21 cellular contexts compared by ENCODE assay signal in genomic region chr20:63543733-63544132, GRCh38. TPM values are rescaled to one million over a fixed set of nuclear protein-coding genes. Genes with fewer than 3 reads are reported as not detected.
A peak's percentile ranks its signal among the peaks of the same experiment; 100 is the strongest.
DNase-seq lines count a peak whose midpoint lies in the region; ATAC-seq, FAIRE-seq and TF ChIP-seq lines count a peak whose summit lies in the region.
"Had no signal": no experiment of that assay in that cellular context is flagged by ENCODE, and none has a peak within 500 bp of the region (broad histone marks: within the 10 kb centered on the region; RNA-seq: fewer than 3 reads in every experiment).

No MANE protein-coding gene starts in this region.

- FAIRE-seq in GM12878 (lab: Jason Lieb, UNC) (no peak), urothelium cell line (lab: Jason Lieb, UNC) (peak; percentile 84)
- FAIRE-seq: A204.1, GM19239 had no signal

- H3K36me3 ChIP-seq in GM12878 (ENCODE audit: control insufficient read depth in 2 of 2, insufficient read depth in 2 of 2, low read length in 1 of 2): no peaks in the 10 kb centered on the region

- intact Hi-C loops in natural killer cell (cut with micrococcal nuclease) (no loop called here), GM12878 (cut with micrococcal nuclease; ENCODE audit: unreplicated experiment) (no loop called here)

- no peak for TF ChIP-seq POLR2A in GM12878 (IDR thresholded peaks at IDR 0.05; ENCODE audit: low read depth, low read length)

- H3K4me1 Mint-ChIP-seq in natural killer cell treated with Interleukin-12 subunit alpha and Interleukin-12 subunit beta and Interleukin-15 and Interleukin-18, amount 100 ng/mL, for 72 hours (ENCODE audit: low read depth in 2 of 2): peaks cover 3 to 5% of the 10 kb centered on the region in 2 donors
- H3K4me1 Mint-ChIP-seq in natural killer cell: no peaks in the 10 kb centered on the region

- no peak overlapping the region for H3K4me3 ChIP-seq in GM12878
- H3K4me3 ChIP-seq: GM23338 had no signal

- no peak overlapping the region for H3K9ac ChIP-seq in GM12878 (ENCODE audit: control insufficient read depth, insufficient read depth, low read length)

- TF ChIP-seq CTCF in natural killer cell (IDR thresholded peaks at IDR 0.05) (no peak), GM12878 (IDR thresholded peaks at IDR 0.05 in 2 of 3, conservative IDR thresholded peaks at IDR 0.05 in 1 of 3; ENCODE audit: control insufficient read depth in 2 of 3, extremely low read depth in 1 of 3, insufficient read depth in 1 of 3, low read depth in 3 of 3, low read length in 3 of 3) (no peak)

- in situ Hi-C loops in GM12878 (cut with MboI): no loop called here
- in situ Hi-C loops in G401 (cut with HindIII; ENCODE audit: low sequenced_read_pairs): no loop called here

- no peaks in the 10 kb centered on the region for H3K36me3 Mint-ChIP-seq in natural killer cell treated with Interleukin-12 subunit alpha and Interleukin-12 subunit beta and Interleukin-15 and Interleukin-18, amount 100 ng/mL, for 72 hours
- H3K36me3 Mint-ChIP-seq in natural killer cell: no peaks in the 10 kb centered on the region

- RAD21 ChIA-PET in GM12878 (lab: Charles Lee; ENCODE audit: unreplicated experiment): interaction anchor here (1.2 to 1.6 kb wide), 2 partner anchors 9 to 19 kb away, joined by 3 to 4 read pairs; no protein-coding TSS in a partner anchor

- WGBS in GM12878 (ENCODE audit: insufficient coverage, insufficient replicate concordance, low lambda C conversion rate, missing lambda C conversion rate): 52% methylated on average over 6 of the region's 6 CpGs

- no peak for TF ChIP-seq EP300 in GM12878 (IDR thresholded peaks at IDR 0.05; ENCODE audit: borderline replicate concordance in 1 of 2, control insufficient read depth in 1 of 2, low read depth in 2 of 2, low read length in 2 of 2)

- ATAC-seq in natural killer cell treated with Interleukin-12 subunit alpha and Interleukin-12 subunit beta and Interleukin-15 and Interleukin-18, amount 100 ng/mL, for 72 hours: no peak
- ATAC-seq in natural killer cell: no peak
- ATAC-seq in GM12878: no peak
- ATAC-seq: GM23338 had no signal

- no peak overlapping the region for H2AFZ ChIP-seq in GM12878 (ENCODE audit: control insufficient read depth, low read depth, low read length)
- H2AFZ ChIP-seq: GM23338 had no signal

- no TSS peak for BruUV-seq in GM12878 (replicated peaks; lab: Mats Ljungman, UMichigan)

- no peaks in the 10 kb centered on the region for H4K20me1 ChIP-seq in GM12878 (ENCODE audit: control insufficient read depth, insufficient read depth)

- no peak overlapping the region for H3K4me2 ChIP-seq in GM12878 (ENCODE audit: control insufficient read depth, insufficient read depth)
- H3K4me2 ChIP-seq: GM23338 had no signal

- no peak overlapping the region for H3K27ac ChIP-seq in GM12878 (ENCODE audit: control insufficient read depth, insufficient read depth)

- H3K9me3 Mint-ChIP-seq in natural killer cell treated with Interleukin-12 subunit alpha and Interleukin-12 subunit beta and Interleukin-15 and Interleukin-18, amount 100 ng/mL, for 72 hours: no peaks in the 10 kb centered on the region
- no peaks in the 10 kb centered on the region for H3K9me3 Mint-ChIP-seq in natural killer cell
- H3K9me3 Mint-ChIP-seq: CD4-positive, alpha-beta T cell; GM23338 had no signal

- peaks cover 13% of the 10 kb centered on the region; the same call in 1 of the 2 replicates for H3K4me1 ChIP-seq in GM12878 (ENCODE audit: control insufficient read depth, insufficient read depth, low read length)

- H3K79me2 ChIP-seq in GM12878 (ENCODE audit: control insufficient read depth, insufficient read depth, low read length): no peaks in the 10 kb centered on the region

- peak overlapping the region; percentile 8 for H3K4me3 Mint-ChIP-seq in natural killer cell treated with Interleukin-12 subunit alpha and Interleukin-12 subunit beta and Interleukin-15 and Interleukin-18, amount 100 ng/mL, for 72 hours
- no peak overlapping the region for H3K4me3 Mint-ChIP-seq in natural killer cell
- H3K4me3 Mint-ChIP-seq: CD4-positive, alpha-beta T cell; GM23338 had no signal

- no peaks in the 10 kb centered on the region for H3K27me3 ChIP-seq in GM12878 (replicated peaks in 1 of 2; ENCODE audit: control insufficient read depth in 2 of 2, insufficient read depth in 2 of 2, low read length in 1 of 2)

- SMC1A ChIA-PET in GM12878 (lab: Charles Lee; ENCODE audit: uncharacterized antibody, unreplicated experiment): no interaction called here

- H3K27me3 Mint-ChIP-seq in natural killer cell treated with Interleukin-12 subunit alpha and Interleukin-12 subunit beta and Interleukin-15 and Interleukin-18, amount 100 ng/mL, for 72 hours: peaks cover 5 to 7% of the 10 kb centered on the region in 2 donors
- peaks cover 0 to 2% of the 10 kb centered on the region in 2 donors for H3K27me3 Mint-ChIP-seq in natural killer cell (ENCODE audit: low read depth in 2 of 2)
- H3K27me3 Mint-ChIP-seq: CD4-positive, alpha-beta T cell had no signal

- POLR2A ChIA-PET in GM12878 (lab: Charles Lee): interaction anchor here (1.1 to 1.5 kb wide), 3 partner anchors 8 to 98 kb away, joined by 3 read pairs; partner anchors contain the start of gene PPDPF

- CTCF ChIA-PET in GM12878 (lab: Yijun Ruan, JAX): interaction anchor here (1.3 kb wide), 1 partner anchor 9 kb away, joined by 9 read pairs; no protein-coding TSS in a partner anchor

- H3K9me3 ChIP-seq in GM12878 (replicated peaks; ENCODE audit: control insufficient read depth, insufficient read depth, low read length): no peaks in the 10 kb centered on the region
- H3K9me3 ChIP-seq: Caco-2 had no signal

- peak overlapping the region in 1 of 2 donors; percentile 10 for H3K27ac Mint-ChIP-seq in natural killer cell treated with Interleukin-12 subunit alpha and Interleukin-12 subunit beta and Interleukin-15 and Interleukin-18, amount 100 ng/mL, for 72 hours
- H3K27ac Mint-ChIP-seq in natural killer cell: no peak overlapping the region
- H3K27ac Mint-ChIP-seq: CD4-positive, alpha-beta T cell; GM23338 had no signal

- no peak for TF ChIP-seq RAD21 in GM12878 (IDR thresholded peaks at IDR 0.05; ENCODE audit: insufficient read depth, low read depth, low read length)

- DNase-seq in natural killer cell treated with Interleukin-12 subunit alpha and Interleukin-12 subunit beta and Interleukin-15 and Interleukin-18, amount 100 ng/mL, for 72 hours (ENCODE audit: low spot score): no peak
- DNase-seq in natural killer cell (no peak), GM12878 (ENCODE audit: low read depth, low spot score) (no peak), urothelium cell line (ENCODE audit: low spot score) (no peak), G401 (ENCODE audit: low spot score) (no peak), globus pallidus (ENCODE audit: low spot score) (no peak)
- DNase-seq: Caco-2; CD4-positive, alpha-beta T cell; GDM1; HCEC 1CT; KG1; MV-4-11; NCI-H1417; NCI-H187 treated with DMSO at 0.1 percent for 48 hours; NCI-H226; NCI-H524; NCI-H82 had no signal

RNA-seq across cellular contexts. Expression of gene SRMS, which starts 3.8 kb away (rescaled TPM):
- total RNA-seq in natural killer cell treated with Interleukin-12 subunit alpha and Interleukin-12 subunit beta and Interleukin-15 and Interleukin-18, amount 100 ng/mL, for 72 hours: not detected
- under 1 TPM in 2 of 3 donors, not detected in 1; 0.16 to 0.23 TPM for total RNA-seq in natural killer cell
- not detected in 2 replicates for total RNA-seq in GM12878 (2013; cell fraction: nucleolus; rRNA removed)
- not detected in 2 replicates for total RNA-seq in GM12878 (2014; rRNA removed)
- not detected in 2 replicates for total RNA-seq in GM12878 (2014; rRNA removed; fragmentation: Illumina TruSeq; extraction: Trizol)
- total RNA-seq in GM12878 (2021): not detected in 2 replicates
- polyA plus RNA-seq in GM12878 (2011; ENCODE audit: low read depth): not detected
- polyA plus RNA-seq in GM12878 (2011; rRNA removed): 0.07 TPM in 1 of 2 replicates, not detected in the other
- 0.07 and 0.15 TPM in 2 replicates for polyA plus RNA-seq in GM12878 (2011; cell fraction: cytosol; rRNA removed)
- 0.31 and 0.34 TPM in 2 replicates for polyA plus RNA-seq in GM12878 (2011; cell fraction: nucleus; rRNA removed)
- polyA plus RNA-seq in GM12878 (2012): not detected in 2 replicates
- not detected in 2 replicates for polyA plus RNA-seq in GM12878 (2014; fragmentation: Illumina TruSeq; extraction: Trizol)
- not detected for polyA plus RNA-seq in GM12878 (2014; fragmentation: Nextera tagmentation; extraction: Ambion mirVana)
- 0.14 TPM in 1 of 2 replicates, not detected in the other for polyA plus RNA-seq in GM12878 (2014; rRNA removed)
- not detected for polyA plus RNA-seq in GM12878 (2016; fragmentation: Nextera tagmentation; extraction: Ambion mirVana)
- not detected in 2 replicates for polyA minus RNA-seq in GM12878 (2011; rRNA and poly(A)+ RNA removed)
- polyA minus RNA-seq in GM12878 (2011; cell fraction: cytosol; rRNA and poly(A)+ RNA removed): not detected in 2 replicates
- polyA minus RNA-seq in GM12878 (2011; cell fraction: nucleus; rRNA and poly(A)+ RNA removed): not detected in 2 replicates
- total RNA-seq in G401 (2014; rRNA removed; shearing (Covaris generic)): not detected in 2 replicates
- total RNA-seq: Caco-2; CD4-positive, alpha-beta T cell had no signal
- polyA plus RNA-seq: BJ had no signal

RNA-seq across cellular contexts. Expression of gene PTK6, which starts 6.6 kb away (rescaled TPM):
- total RNA-seq in natural killer cell treated with Interleukin-12 subunit alpha and Interleukin-12 subunit beta and Interleukin-15 and Interleukin-18, amount 100 ng/mL, for 72 hours: under 1 TPM in 1 of 2 donors, not detected in 1; 0.19 TPM
- total RNA-seq in natural killer cell (under 1 TPM in 2 of 3 donors, not detected in 1; 0.16 to 0.48 TPM), GM12878 (2014; rRNA removed) (not detected in 2 replicates), GM12878 (2014; rRNA removed; fragmentation: Illumina TruSeq; extraction: Trizol) (0.09 TPM in 1 of 2 replicates, not detected in the other), GM12878 (2021) (0.21 and 0.24 TPM in 2 replicates)
- 0.23 and 0.39 TPM in 2 replicates for total RNA-seq in GM12878 (2013; cell fraction: nucleolus; rRNA removed)
- 0.22 TPM for polyA plus RNA-seq in GM12878 (2011; ENCODE audit: low read depth)
- polyA plus RNA-seq in GM12878 (2011; rRNA removed) (0.20 and 0.32 TPM in 2 replicates), GM12878 (2014; fragmentation: Illumina TruSeq; extraction: Trizol) (0.04 TPM in 1 of 2 replicates, not detected in the other), GM12878 (2014; fragmentation: Nextera tagmentation; extraction: Ambion mirVana) (under 1 TPM in 1 of 2 experiments, not detected in 1; 0.02 TPM), GM12878 (2014; rRNA removed) (0.14 and 0.28 TPM in 2 replicates), GM12878 (2016; fragmentation: Nextera tagmentation; extraction: Ambion mirVana) (under 1 TPM in 1 of 2 experiments, not detected in 1; 0.08 TPM)
- 0.34 and 0.37 TPM in 2 replicates for polyA plus RNA-seq in GM12878 (2011; cell fraction: cytosol; rRNA removed)
- polyA plus RNA-seq in GM12878 (2011; cell fraction: nucleus; rRNA removed): 0.86 and 1.2 TPM in 2 replicates
- 0.32 and 0.45 TPM in 2 replicates for polyA plus RNA-seq in GM12878 (2012)
- 0.22 and 0.36 TPM in 2 replicates for polyA minus RNA-seq in GM12878 (2011; rRNA and poly(A)+ RNA removed)
- 0.52 TPM in 1 of 2 replicates, not detected in the other for polyA minus RNA-seq in GM12878 (2011; cell fraction: cytosol; rRNA and poly(A)+ RNA removed)
- 0.19 and 0.24 TPM in 2 replicates for polyA minus RNA-seq in GM12878 (2011; cell fraction: nucleus; rRNA and poly(A)+ RNA removed)
- 0.10 TPM in 1 of 2 replicates, not detected in the other for total RNA-seq in G401 (2014; rRNA removed; shearing (Covaris generic))
- polyA plus RNA-seq: GM23338 had no signal

RNA-seq across cellular contexts. Expression of gene FNDC11, which starts 10.2 kb away (rescaled TPM):
- total RNA-seq in natural killer cell treated with Interleukin-12 subunit alpha and Interleukin-12 subunit beta and Interleukin-15 and Interleukin-18, amount 100 ng/mL, for 72 hours: under 1 TPM; 0.31 to 0.39 TPM
- total RNA-seq in natural killer cell: under 1 TPM; 0.19 to 0.75 (median 0.25) TPM
- total RNA-seq in GM12878 (2013; cell fraction: nucleolus; rRNA removed): 0.81 and 1.9 TPM in 2 replicates
- 0.40 and 0.54 TPM in 2 replicates for total RNA-seq in GM12878 (2014; rRNA removed)
- total RNA-seq in GM12878 (2014; rRNA removed; fragmentation: Illumina TruSeq; extraction: Trizol): 0.09 TPM in 1 of 2 replicates, not detected in the other
- 0.72 and 0.77 TPM in 2 replicates for total RNA-seq in GM12878 (2021)
- not detected for polyA plus RNA-seq in GM12878 (2011; ENCODE audit: low read depth)
- 0.26 and 0.31 TPM in 2 replicates for polyA plus RNA-seq in GM12878 (2011; rRNA removed)
- polyA plus RNA-seq in GM12878 (2011; cell fraction: cytosol; rRNA removed): 0.93 and 1.2 TPM in 2 replicates
- 5.7 and 6.0 TPM in 2 replicates for polyA plus RNA-seq in GM12878 (2011; cell fraction: nucleus; rRNA removed)
- 0.24 and 0.52 TPM in 2 replicates for polyA plus RNA-seq in GM12878 (2012)
- 0.09 TPM in 1 of 2 replicates, not detected in the other for polyA plus RNA-seq in GM12878 (2014; fragmentation: Illumina TruSeq; extraction: Trizol)
- polyA plus RNA-seq in GM12878 (2014; fragmentation: Nextera tagmentation; extraction: Ambion mirVana): not detected
- polyA plus RNA-seq in GM12878 (2014; rRNA removed): 0.37 and 1.0 TPM in 2 replicates
- under 1 TPM; 0.24 to 0.37 TPM for polyA plus RNA-seq in GM12878 (2016; fragmentation: Nextera tagmentation; extraction: Ambion mirVana)
- 0.37 and 0.62 TPM in 2 replicates for polyA minus RNA-seq in GM12878 (2011; rRNA and poly(A)+ RNA removed)
- 0.80 TPM in 1 of 2 replicates, not detected in the other for polyA minus RNA-seq in GM12878 (2011; cell fraction: cytosol; rRNA and poly(A)+ RNA removed)
- 1.2 and 1.5 TPM in 2 replicates for polyA minus RNA-seq in GM12878 (2011; cell fraction: nucleus; rRNA and poly(A)+ RNA removed)
- 0.86 and 1.4 TPM in 2 replicates for total RNA-seq in G401 (2014; rRNA removed; shearing (Covaris generic))
- total RNA-seq: Caco-2 had no signal

RNA-seq across cellular contexts. Expression of gene PPDPF, which starts 23.2 kb away (rescaled TPM):
- total RNA-seq in natural killer cell treated with Interleukin-12 subunit alpha and Interleukin-12 subunit beta and Interleukin-15 and Interleukin-18, amount 100 ng/mL, for 72 hours: 10 to 100 TPM; 66.4 to 96.9 TPM
- total RNA-seq in natural killer cell (100 to 1,000 TPM in 2 of 3 donors, 10 to 100 TPM in 1; 95.5 to 197 (median 159) TPM), GM12878 (2014; rRNA removed) (36.8 and 47.6 TPM in 2 replicates), GM12878 (2014; rRNA removed; fragmentation: Illumina TruSeq; extraction: Trizol) (3.2 and 5.1 TPM in 2 replicates), GM12878 (2021) (154 TPM in 2 replicates)
- 19.4 and 22.6 TPM in 2 replicates for total RNA-seq in GM12878 (2013; cell fraction: nucleolus; rRNA removed)
- polyA plus RNA-seq in GM12878 (2011; ENCODE audit: low read depth): 9.0 TPM
- polyA plus RNA-seq in GM12878 (2011; rRNA removed) (0.72 and 1.5 TPM in 2 replicates), GM12878 (2014; fragmentation: Illumina TruSeq; extraction: Trizol) (5.2 TPM in 1 of 2 replicates, not detected in the other), GM12878 (2014; fragmentation: Nextera tagmentation; extraction: Ambion mirVana) (1 to 10 TPM in 1 of 2 experiments, under 1 TPM in 1; 0.32 to 2.8 TPM), GM12878 (2014; rRNA removed) (77.6 and 87.7 TPM in 2 replicates), GM12878 (2016; fragmentation: Nextera tagmentation; extraction: Ambion mirVana) (10 to 100 TPM; 40.3 to 42.9 TPM)
- polyA plus RNA-seq in GM12878 (2011; cell fraction: cytosol; rRNA removed): 6.2 and 8.5 TPM in 2 replicates
- 12.2 and 16.6 TPM in 2 replicates for polyA plus RNA-seq in GM12878 (2011; cell fraction: nucleus; rRNA removed)
- polyA plus RNA-seq in GM12878 (2012): 103 and 151 TPM in 2 replicates
- 0.95 and 4.6 TPM in 2 replicates for polyA minus RNA-seq in GM12878 (2011; rRNA and poly(A)+ RNA removed)
- 33.7 and 62.3 TPM in 2 replicates for polyA minus RNA-seq in GM12878 (2011; cell fraction: cytosol; rRNA and poly(A)+ RNA removed)
- polyA minus RNA-seq in GM12878 (2011; cell fraction: nucleus; rRNA and poly(A)+ RNA removed): 11.4 and 14.4 TPM in 2 replicates
- 31.9 and 38.0 TPM in 2 replicates for total RNA-seq in G401 (2014; rRNA removed; shearing (Covaris generic))

RNA-seq across cellular contexts. Expression of gene HELZ2, which starts 30.3 kb away (rescaled TPM):
- 10 to 100 TPM; 19.6 to 27.6 TPM for total RNA-seq in natural killer cell treated with Interleukin-12 subunit alpha and Interleukin-12 subunit beta and Interleukin-15 and Interleukin-18, amount 100 ng/mL, for 72 hours
- total RNA-seq in natural killer cell (10 to 100 TPM; 85.2 to 90.7 (median 89.4) TPM), GM12878 (2014; rRNA removed) (19.9 and 22.1 TPM in 2 replicates), GM12878 (2014; rRNA removed; fragmentation: Illumina TruSeq; extraction: Trizol) (6.7 and 7.1 TPM in 2 replicates), GM12878 (2021) (33.3 and 36.9 TPM in 2 replicates)
- 68.5 and 92.6 TPM in 2 replicates for total RNA-seq in GM12878 (2013; cell fraction: nucleolus; rRNA removed)
- 5.4 TPM for polyA plus RNA-seq in GM12878 (2011; ENCODE audit: low read depth)
- polyA plus RNA-seq in GM12878 (2011; rRNA removed) (8.3 and 17.2 TPM in 2 replicates), GM12878 (2014; fragmentation: Illumina TruSeq; extraction: Trizol) (0.73 and 5.7 TPM in 2 replicates), GM12878 (2014; fragmentation: Nextera tagmentation; extraction: Ambion mirVana) (under 1 TPM; 0.05 to 0.08 TPM), GM12878 (2014; rRNA removed) (21.1 and 23.0 TPM in 2 replicates), GM12878 (2016; fragmentation: Nextera tagmentation; extraction: Ambion mirVana) (1 to 10 TPM; 1.8 to 1.9 TPM)
- 15.6 and 31.4 TPM in 2 replicates for polyA plus RNA-seq in GM12878 (2011; cell fraction: cytosol; rRNA removed)
- 82.5 and 82.6 TPM in 2 replicates for polyA plus RNA-seq in GM12878 (2011; cell fraction: nucleus; rRNA removed)
- polyA plus RNA-seq in GM12878 (2012): 12.4 and 21.7 TPM in 2 replicates
- polyA minus RNA-seq in GM12878 (2011; rRNA and poly(A)+ RNA removed): 36.1 and 73.4 TPM in 2 replicates
- polyA minus RNA-seq in GM12878 (2011; cell fraction: cytosol; rRNA and poly(A)+ RNA removed): 43.2 and 44.7 TPM in 2 replicates
- 64.3 and 105 TPM in 2 replicates for polyA minus RNA-seq in GM12878 (2011; cell fraction: nucleus; rRNA and poly(A)+ RNA removed)
- total RNA-seq in G401 (2014; rRNA removed; shearing (Covaris generic)): 10.1 and 14.3 TPM in 2 replicates
